In genomic region chr2:208648368-208648767, GRCh38 we compare ENCODE assay signal across 16 cellular contexts.
DNase-seq lines count a peak whose midpoint lies in the region; ATAC-seq and TF ChIP-seq lines count a peak whose summit lies in the region.
"Had no signal": no experiment of that assay in that cellular context is flagged by ENCODE, and none has a peak within 500 bp of the region (broad histone marks: within the 10 kb centered on the region; RNA-seq: fewer than 3 reads in every experiment).

No MANE protein-coding gene starts in this region.

- H4K8ac ChIP-seq in mesenchymal stem cell (ENCODE audit: low read length) = no peak overlapping the region

- H3K36me3 ChIP-seq in mesenchymal stem cell (ENCODE audit: control insufficient read depth in 1 of 2, insufficient read depth in 2 of 2, low read depth in 1 of 2, low read length in 2 of 2) (no peaks in the 10 kb centered on the region), sigmoid colon (no peaks in the 10 kb centered on the region)

- peak; percentile 51 for ATAC-seq in GM19468 (IDR thresholded peaks at IDR 0.05; ENCODE audit: extremely low read depth, unreplicated experiment)
- ATAC-seq: A549 had no signal

- no peak overlapping the region for H3K4me2 ChIP-seq in mesenchymal stem cell (ENCODE audit: low read length, poor library complexity, severe bottlenecking)
- H3K4me2 ChIP-seq: A549 had no signal

- H4K91ac ChIP-seq in mesenchymal stem cell (ENCODE audit: low read length) = no peak overlapping the region

- WGBS in mesenchymal stem cell = 86% methylated on average over 1 of the region's 4 CpGs
- WGBS in sigmoid colon, 2 donors = 37 to 75% methylated on average over 4 of the region's 4 CpGs

- no peaks in the 10 kb centered on the region for H3K79me1 ChIP-seq in mesenchymal stem cell (replicated peaks; ENCODE audit: low read length, poor library complexity, severe bottlenecking)

- H3K27ac ChIP-seq in mesenchymal stem cell (ENCODE audit: low read length, poor library complexity, severe bottlenecking) = peak overlapping the region; percentile 46
- H3K27ac ChIP-seq in sigmoid colon = no peak overlapping the region
- H3K27ac ChIP-seq: A549 had no signal

- no peaks in the 10 kb centered on the region for H3K27me3 ChIP-seq in mesenchymal stem cell (ENCODE audit: control insufficient read depth in 1 of 2, insufficient read depth in 1 of 2, low read length in 2 of 2)
- H3K27me3 ChIP-seq in sigmoid colon = no peaks in the 10 kb centered on the region

- H3K4me3 ChIP-seq in mesenchymal stem cell (ENCODE audit: insufficient read depth in 1 of 2, low read depth in 1 of 2, low read length in 2 of 2) (no peak overlapping the region), sigmoid colon (no peak overlapping the region)
- H3K4me3 ChIP-seq: A549 had no signal

- TF ChIP-seq EP300 in sigmoid colon (IDR thresholded peaks at IDR 0.05) = no peak

- H2AFZ ChIP-seq in mesenchymal stem cell (ENCODE audit: low read depth, low read length) = no peak overlapping the region

- no peak overlapping the region for H2BK15ac ChIP-seq in mesenchymal stem cell (ENCODE audit: low read depth, poor library complexity, severe bottlenecking)

- no peak for TF ChIP-seq CTCF in sigmoid colon (IDR thresholded peaks at IDR 0.05)

- no peaks in the 10 kb centered on the region for H3K4me1 ChIP-seq in mesenchymal stem cell (ENCODE audit: control insufficient read depth, insufficient read depth, low read depth, low read length)
- no peaks in the 10 kb centered on the region for H3K4me1 ChIP-seq in sigmoid colon
- H3K4me1 ChIP-seq: A549 had no signal

- no peak overlapping the region for H2AK5ac ChIP-seq in mesenchymal stem cell (ENCODE audit: low read length, severe bottlenecking)

- no peak overlapping the region for H3K4ac ChIP-seq in mesenchymal stem cell (ENCODE audit: low read depth in 1 of 2, low read length in 2 of 2)

- intact Hi-C loops in sigmoid colon (cut with DNase I) = no loop called here

- H3K9ac ChIP-seq in mesenchymal stem cell (ENCODE audit: low read length) = no peak overlapping the region

- H3K23ac ChIP-seq in mesenchymal stem cell (ENCODE audit: low read length in 2 of 2) = no peak overlapping the region

- peak; percentile 8 for DNase-seq in ACHN
- peak; percentile 29 for DNase-seq in NCI-H1694 (lab: John Stamatoyannopoulos, UW)
- no peak for DNase-seq in mesenchymal stem cell
- DNase-seq in central memory CD4-positive, alpha-beta T cell = no peak
- DNase-seq in sigmoid colon = no peak
- DNase-seq in RPMI8226 = no peak
- DNase-seq: Calu3, DND-41, GDM1, Karpas-422, MM.1S, NCI-H1105, NCI-H1930, NCI-H510A treated with DMSO at 0.1 percent for 48 hours had no signal

- H3K9me3 ChIP-seq in mesenchymal stem cell (ENCODE audit: control insufficient read depth, low read length) (peaks cover 9% of the 10 kb centered on the region), sigmoid colon (no peaks in the 10 kb centered on the region)
- H3K9me3 ChIP-seq: A549 had no signal

- no peak overlapping the region for H2BK120ac ChIP-seq in mesenchymal stem cell (ENCODE audit: low read depth, low read length)

- H2BK12ac ChIP-seq in mesenchymal stem cell (ENCODE audit: low read length in 2 of 2) = no peak overlapping the region

- H2BK5ac ChIP-seq in mesenchymal stem cell (ENCODE audit: low read depth, low read length, poor library complexity, severe bottlenecking) = no peak overlapping the region

- no peak overlapping the region for H3K14ac ChIP-seq in mesenchymal stem cell (ENCODE audit: low read length in 2 of 2)

- TF ChIP-seq POLR2A in sigmoid colon (IDR thresholded peaks at IDR 0.05) = no peak

- in situ Hi-C loops in ACHN (cut with HindIII; ENCODE audit: low pct_ligation_motif_present, low pct_unique_long_range_greater_than_20kb, low sequenced_read_pairs) = no loop called here

- H3K18ac ChIP-seq in mesenchymal stem cell (ENCODE audit: low read depth in 1 of 2, low read length in 2 of 2) = no peak overlapping the region

Comparison
In these comparisons a context has a peak if more than half of its experiments do, and no peak if none do; other contexts are left out.
1. DNase-seq: peak in ACHN (single experiment) and NCI-H1694 (single experiment); none in mesenchymal stem cell (single experiment), central memory CD4-positive, alpha-beta T cell (single experiment), sigmoid colon (single experiment) and RPMI8226 (single experiment).